In the genomic region with DNA sequence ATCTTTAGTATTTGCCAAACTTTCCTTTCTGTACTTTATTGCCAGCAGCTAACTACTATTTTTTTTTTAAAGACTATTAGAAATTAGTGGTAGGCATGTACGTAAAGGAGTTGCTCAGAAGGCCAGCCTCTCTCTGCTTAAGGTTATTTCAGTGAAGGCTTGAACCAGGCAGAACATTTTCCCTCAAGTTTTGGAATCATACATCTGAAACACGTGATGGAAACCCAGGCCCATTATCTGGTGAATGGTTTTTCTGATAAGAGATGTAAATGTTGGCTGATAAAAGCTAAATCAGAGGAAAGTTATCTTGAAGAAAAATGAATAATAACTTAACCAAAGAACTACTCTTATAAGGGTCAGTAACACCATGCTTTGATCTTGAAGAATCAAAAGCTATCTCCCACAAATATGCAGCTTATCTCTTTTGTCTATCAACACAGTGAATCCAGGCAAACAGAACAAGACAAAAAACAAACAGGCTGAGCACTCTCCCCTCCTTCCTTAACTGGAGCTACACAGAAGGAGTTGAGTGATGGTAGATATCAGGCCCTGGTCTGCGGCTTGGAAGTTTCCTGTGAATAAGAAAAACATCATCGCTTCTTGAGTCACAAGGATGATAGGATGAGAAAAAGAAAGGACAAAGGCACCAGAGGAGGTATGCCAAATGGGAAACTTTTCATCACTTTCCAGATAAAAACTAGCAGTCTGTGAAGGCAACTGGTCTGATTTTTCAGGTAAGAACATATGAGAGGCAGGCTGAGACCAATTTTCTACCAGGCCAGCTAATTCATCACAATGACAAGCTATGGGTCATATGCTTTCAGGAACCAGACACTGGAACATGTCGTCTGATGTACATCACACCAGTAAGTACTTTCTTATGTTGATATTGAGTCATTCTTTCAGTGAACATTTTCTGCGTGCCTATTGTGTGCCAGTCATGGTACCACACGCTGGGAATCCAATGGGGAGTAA, we compare ENCODE assay signal across 8 cellular contexts.
DNase-seq lines count a peak whose midpoint lies in the region; ATAC-seq, FAIRE-seq and TF ChIP-seq lines count a peak whose summit lies in the region.

No MANE protein-coding gene starts in this region.

- peak; percentile 69 for FAIRE-seq in GM12891 (lab: Jason Lieb, UNC)

- no peaks in the 10 kb centered on the region for H3K9me3 ChIP-seq in SK-N-SH
- H3K9me3 ChIP-seq in osteoblast (ENCODE audit: low read depth, low read length) = no peaks in the 10 kb centered on the region
- H3K9me3 ChIP-seq in gastroesophageal sphincter = no peaks in the 10 kb centered on the region

- peak overlapping the region; percentile 20; the same call in 1 of the 2 replicates for H2AFZ ChIP-seq in SK-N-SH (ENCODE audit: low read depth)
- peak overlapping the region; percentile 42 for H2AFZ ChIP-seq in osteoblast (ENCODE audit: low read length)

- H3K4me2 ChIP-seq in SK-N-SH = peak overlapping the region; percentile 64
- H3K4me2 ChIP-seq in osteoblast (ENCODE audit: insufficient read depth, low read length) = peak overlapping the region; percentile 66

- in situ Hi-C loops in brain microvascular endothelial cell (cut with HindIII; ENCODE audit: low pct_ligation_motif_present, low sequenced_read_pairs) = no loop called here

- TF ChIP-seq CTCF in SK-N-SH (IDR thresholded peaks at IDR 0.05) (no peak), brain microvascular endothelial cell (IDR thresholded peaks at IDR 0.05; ENCODE audit: low read depth, low read length, missing control alignments) (no peak), osteoblast (IDR thresholded peaks at IDR 0.05; ENCODE audit: extremely low read depth, low read depth, low read length) (no peak), gastroesophageal sphincter (IDR thresholded peaks at IDR 0.05) (no peak)

- CTCF ChIA-PET in SK-N-SH (lab: Yijun Ruan, JAX) = interaction anchor here (1.3 to 3.7 kb wide), 6 partner anchors 9 to 181 kb away, joined by 3 to 15 read pairs (median 6); no protein-coding TSS in a partner anchor

- H3K4me3 ChIP-seq in SK-N-SH (ENCODE audit: low read depth in 2 of 2, low read length in 1 of 2) (peak overlapping the region in 1 of 2 experiments; percentile 24; a peak in 2 of 4 replicates), brain microvascular endothelial cell (ENCODE audit: low read depth, low read length) (peak overlapping the region; percentile 24), osteoblast (ENCODE audit: insufficient read depth, low read length) (peak overlapping the region; percentile 7), gastroesophageal sphincter (no peak overlapping the region)

- no peaks in the 10 kb centered on the region for H3K9me2 ChIP-seq in SK-N-SH

- TF ChIP-seq EP300 in SK-N-SH (IDR thresholded peaks at IDR 0.05; ENCODE audit: borderline replicate concordance in 1 of 2, low read depth in 1 of 2, low read length in 1 of 2) = peak; percentile 31 to 88; a peak in 3 of 4 replicates
- TF ChIP-seq EP300 in gastroesophageal sphincter (IDR thresholded peaks at IDR 0.05) = no peak

- H3K79me2 ChIP-seq in SK-N-SH (ENCODE audit: insufficient read depth) = peaks cover 62% of the 10 kb centered on the region
- H3K79me2 ChIP-seq in osteoblast (ENCODE audit: insufficient read depth, low read length) = peaks cover 10% of the 10 kb centered on the region

- peaks cover 57% of the 10 kb centered on the region for H3F3A ChIP-seq in SK-N-SH (replicated peaks; ENCODE audit: insufficient read depth)

- 20% methylated on average over 7 of the region's 7 CpGs for WGBS in SK-N-SH (ENCODE audit: low lambda C conversion rate)
- 43 to 76% methylated on average over 4 to 5 of the region's 7 CpGs for WGBS in gastroesophageal sphincter (ENCODE audit: low coverage in 1 of 2), 2 donors

- H3K9ac ChIP-seq in SK-N-SH = peak overlapping the region; percentile 67

- H3K27me3 ChIP-seq in SK-N-SH (ENCODE audit: insufficient read depth) (no peaks in the 10 kb centered on the region), brain microvascular endothelial cell (replicated peaks) (no peaks in the 10 kb centered on the region), osteoblast (ENCODE audit: insufficient read depth, low read length) (no peaks in the 10 kb centered on the region), gastroesophageal sphincter (no peaks in the 10 kb centered on the region)

- H3K27ac ChIP-seq in SK-N-SH (ENCODE audit: low read depth in 2 of 2, low read length in 1 of 2) (peak overlapping the region; percentile 68 to 99), brain microvascular endothelial cell (peak overlapping the region; percentile 95), osteoblast (ENCODE audit: low read depth, low read length) (peak overlapping the region; percentile 93), gastroesophageal sphincter (no peak overlapping the region)

- TF ChIP-seq POLR2A in GM12891 (IDR thresholded peaks at IDR 0.05; ENCODE audit: low read depth, low read length) (no peak), gastroesophageal sphincter (IDR thresholded peaks at IDR 0.05) (no peak)

- ATAC-seq in gastroesophageal sphincter = no peak
- ATAC-seq in HG02678 (IDR thresholded peaks at IDR 0.05; ENCODE audit: unreplicated experiment) = no peak

- DNase-seq in GM12891 (ENCODE audit: insufficient read length, low spot score) (no peak), SK-N-SH (no peak), brain microvascular endothelial cell (peak; percentile 96), osteoblast (ENCODE audit: insufficient read length, low spot score, missing footprints) (peak; percentile 72), cerebellum (ENCODE audit: low spot score) (no peak), HuH-7.5 (ENCODE audit: low spot score) (no peak)

- H3K36me3 ChIP-seq in SK-N-SH (replicated peaks in 1 of 2; ENCODE audit: control insufficient read depth in 1 of 2, insufficient read depth in 2 of 2, low read length in 1 of 2) = peaks cover 0 to 67% of the 10 kb centered on the region in 2 experiments
- H3K36me3 ChIP-seq in brain microvascular endothelial cell (replicated peaks) = no peaks in the 10 kb centered on the region
- H3K36me3 ChIP-seq in osteoblast (ENCODE audit: insufficient read depth, low read length) = no peaks in the 10 kb centered on the region
- no peaks in the 10 kb centered on the region for H3K36me3 ChIP-seq in gastroesophageal sphincter

- no peak for TF ChIP-seq RAD21 in SK-N-SH (IDR thresholded peaks at IDR 0.05; ENCODE audit: low read length)

- H3K4me1 ChIP-seq in SK-N-SH (ENCODE audit: control insufficient read depth in 1 of 2, insufficient read depth in 2 of 2, low read depth in 1 of 2, low read length in 1 of 2) = peaks cover 11 to 45% of the 10 kb centered on the region in 2 experiments
- peaks cover 36% of the 10 kb centered on the region for H3K4me1 ChIP-seq in osteoblast (ENCODE audit: insufficient read depth, low read length)
- no peaks in the 10 kb centered on the region for H3K4me1 ChIP-seq in gastroesophageal sphincter

- POLR2A ChIA-PET in SK-N-SH (lab: Yijun Ruan, JAX) = no interaction called here

- no peaks in the 10 kb centered on the region for H4K20me1 ChIP-seq in SK-N-SH (ENCODE audit: insufficient read depth)
- H4K20me1 ChIP-seq in osteoblast (ENCODE audit: insufficient read depth, low read length) = no peaks in the 10 kb centered on the region

TF ChIP-seq in GM12891, 5 proteins besides CTCF, POLR2A, EP300 and RAD21:
- TF ChIP-seq POU2F2 (IDR thresholded peaks at IDR 0.05; ENCODE audit: low read depth, low read length) (no peak), TAF1 (IDR thresholded peaks at IDR 0.05; ENCODE audit: low read depth, low read length) (no peak), SPI1 (IDR thresholded peaks at IDR 0.05; ENCODE audit: low read depth, low read length) (no peak), PAX5 (IDR thresholded peaks at IDR 0.05; ENCODE audit: insufficient read depth, low read length, severe bottlenecking) (no peak), POLR2AphosphoS5 (IDR thresholded peaks at IDR 0.05; ENCODE audit: low read depth, low read length) (no peak)

TF ChIP-seq in SK-N-SH, 30 proteins besides CTCF, POLR2A, EP300 and RAD21 (continues in another document):
- TF ChIP-seq FOXM1 (IDR thresholded peaks at IDR 0.05; ENCODE audit: low read depth) (peak; percentile 89), RFX5 (IDR thresholded peaks at IDR 0.05; ENCODE audit: low read length) (no peak), ELF1 (IDR thresholded peaks at IDR 0.05) (no peak), TAF1 (IDR thresholded peaks at IDR 0.05; ENCODE audit: borderline replicate concordance, low read depth, low read length) (peak; percentile 13; the same call in 1 of the 2 replicates), GABPA (IDR thresholded peaks at IDR 0.05; ENCODE audit: low read depth) (peak; percentile 10; the same call in 1 of the 2 replicates), SIN3A (IDR thresholded peaks at IDR 0.05; ENCODE audit: borderline replicate concordance, low read depth, low read length) (peak; percentile 15; the same call in 1 of the 2 replicates), JUND (IDR thresholded peaks at IDR 0.05) (peak; percentile 71), YY1 (IDR thresholded peaks at IDR 0.05; ENCODE audit: low read depth) (no peak; the same call in 1 of the 2 replicates), FOSL2 (IDR thresholded peaks at IDR 0.05; ENCODE audit: borderline replicate concordance, low read depth) (peak; percentile 59), FOXJ3 (CRISPR knock-in tag; IDR thresholded peaks at IDR 0.05) (no peak), GATA2 (CRISPR knock-in tag; IDR thresholded peaks at IDR 0.05) (peak; percentile 26; the same call in 1 of the 2 replicates), POLR2AphosphoS5 (IDR thresholded peaks at IDR 0.05; ENCODE audit: low read depth, low read length) (peak; percentile 42; the same call in 1 of the 2 replicates), IRF3 (IDR thresholded peaks at IDR 0.05; ENCODE audit: low read depth, low read length) (no peak)
- TF ChIP-seq, protein P1, sequence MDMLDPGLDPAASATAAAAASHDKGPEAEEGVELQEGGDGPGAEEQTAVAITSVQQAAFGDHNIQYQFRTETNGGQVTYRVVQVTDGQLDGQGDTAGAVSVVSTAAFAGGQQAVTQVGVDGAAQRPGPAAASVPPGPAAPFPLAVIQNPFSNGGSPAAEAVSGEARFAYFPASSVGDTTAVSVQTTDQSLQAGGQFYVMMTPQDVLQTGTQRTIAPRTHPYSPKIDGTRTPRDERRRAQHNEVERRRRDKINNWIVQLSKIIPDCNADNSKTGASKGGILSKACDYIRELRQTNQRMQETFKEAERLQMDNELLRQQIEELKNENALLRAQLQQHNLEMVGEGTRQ (IDR thresholded peaks at IDR 0.05; ENCODE audit: borderline replicate concordance, low read depth, low read length) = no peak

Comparison
In these comparisons a context has a peak if more than half of its experiments do, and no peak if none do; other contexts are left out.
1. DNase-seq: peak in brain microvascular endothelial cell (single experiment) and osteoblast (single experiment); none in GM12891 (single experiment), SK-N-SH (single experiment), cerebellum (single experiment) and HuH-7.5 (single experiment).
2. H3K27ac ChIP-seq: peak in SK-N-SH (2 of 2), brain microvascular endothelial cell (single experiment) and osteoblast (single experiment); none in gastroesophageal sphincter (0 of 4).
3. H3K4me3 ChIP-seq: peak in brain microvascular endothelial cell (single experiment) and osteoblast (single experiment); none in gastroesophageal sphincter (0 of 2).